ENCODE assay signal across 13 cellular contexts in the genomic region with DNA sequence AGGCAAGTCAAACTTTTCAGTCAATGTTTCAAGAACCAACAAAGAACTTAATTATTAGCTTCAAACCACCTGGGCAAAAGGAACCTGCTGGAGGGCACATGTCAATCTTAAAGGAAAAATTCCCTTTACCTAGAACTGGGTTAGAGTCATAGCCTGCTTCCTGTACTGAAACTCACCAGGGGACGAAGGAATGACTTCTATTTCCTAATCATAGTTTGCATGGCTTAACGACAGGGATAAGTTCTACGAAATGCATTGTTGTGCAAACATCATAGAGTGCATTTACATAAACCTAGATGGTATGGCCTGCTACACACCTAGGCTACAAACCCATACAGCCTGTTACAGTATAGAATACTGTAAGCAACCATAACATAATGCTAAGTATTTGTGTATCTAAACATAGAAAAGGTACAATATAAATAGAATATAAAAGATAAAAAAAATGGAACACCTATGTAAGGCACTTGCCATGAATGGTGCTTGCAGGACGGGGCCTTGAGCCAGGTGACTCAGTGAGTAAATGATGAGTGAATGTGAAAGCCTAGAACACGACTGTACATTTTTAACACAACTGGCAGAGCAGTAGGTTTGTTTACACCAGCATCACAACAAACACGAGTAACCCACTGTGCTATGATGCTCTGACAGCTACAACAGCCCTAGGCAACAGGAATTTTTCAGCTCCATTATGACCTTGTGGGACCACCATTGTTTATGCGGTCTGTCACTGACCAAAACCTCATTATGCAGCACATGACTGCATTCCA.
DNase-seq lines count a peak whose midpoint lies in the region; FAIRE-seq and TF ChIP-seq lines count a peak whose summit lies in the region.
"Had no signal": no experiment of that assay in that cellular context is flagged by ENCODE, and none has a peak within 500 bp of the region (broad histone marks: within the 10 kb centered on the region; RNA-seq: fewer than 3 reads in every experiment).

No MANE protein-coding gene starts in this region.

- H3K79me2 ChIP-seq in mammary epithelial cell (ENCODE audit: insufficient read depth, low read length) = peaks cover 64% of the 10 kb centered on the region

- H3K9me3 ChIP-seq in mammary epithelial cell (replicated peaks; ENCODE audit: insufficient read depth, low read length) = no peaks in the 10 kb centered on the region
- H3K9me3 ChIP-seq: colonic mucosa, thoracic aorta had no signal

- H3K9me3 Mint-ChIP-seq in activated naive CD4-positive, alpha-beta T cell treated with anti-CD3 and anti-CD28 coated beads for 36 hours = no peaks in the 10 kb centered on the region

- H3K9ac ChIP-seq in mammary epithelial cell (ENCODE audit: insufficient read depth, low read length) = no peak overlapping the region

- no peak overlapping the region for H3K4me3 ChIP-seq in mammary epithelial cell (replicated peaks in 1 of 3; ENCODE audit: insufficient read depth in 1 of 3, low read depth in 2 of 3, low read length in 3 of 3)
- no peak overlapping the region for H3K4me3 ChIP-seq in retinal pigment epithelial cell (ENCODE audit: low read length)
- H3K4me3 ChIP-seq in brain microvascular endothelial cell (ENCODE audit: low read depth, low read length) = no peak overlapping the region
- H3K4me3 ChIP-seq: colonic mucosa, thoracic aorta had no signal

- in situ Hi-C loops in mammary epithelial cell (cut with MboI; ENCODE audit: low sequenced_read_pairs in 2 of 2) (no loop called here), brain microvascular endothelial cell (cut with HindIII; ENCODE audit: low pct_ligation_motif_present, low sequenced_read_pairs) (no loop called here)

- FAIRE-seq in RCC 7860 (lab: Jason Lieb, UNC) = no peak

- H3K27me3 Mint-ChIP-seq in activated naive CD4-positive, alpha-beta T cell treated with anti-CD3 and anti-CD28 coated beads for 36 hours (ENCODE audit: low read depth) = no peaks in the 10 kb centered on the region
- H3K27me3 Mint-ChIP-seq: activated naive CD8-positive, alpha-beta T cell treated with anti-CD3 and anti-CD28 coated beads for 36 hours had no signal

- CTCF ChIA-PET in activated naive CD4-positive, alpha-beta T cell treated with anti-CD3 and anti-CD28 coated beads for 36 hours (lab: Charles Lee) = no interaction called here
- CTCF ChIA-PET in mammary epithelial cell (lab: Charles Lee; ENCODE audit: low non-redundant PET) = interaction anchor here (0.6 kb wide), 1 partner anchor 168 kb away, joined by 3 read pairs; no protein-coding TSS in a partner anchor

- H3K4me3 Mint-ChIP-seq in activated naive CD4-positive, alpha-beta T cell treated with anti-CD3 and anti-CD28 coated beads for 36 hours = no peak overlapping the region
- H3K4me3 Mint-ChIP-seq: activated naive CD8-positive, alpha-beta T cell treated with anti-CD3 and anti-CD28 coated beads for 36 hours had no signal

- DNase-seq in activated naive CD4-positive, alpha-beta T cell treated with anti-CD3 and anti-CD28 coated beads for 36 hours = peak; percentile 38
- no peak for DNase-seq in activated naive CD4-positive, alpha-beta T cell treated with anti-CD3 and anti-CD28 coated beads, Interleukin-2, amount 50 U/mL, for 16 hours
- DNase-seq in NCI-H2029 treated with DMSO at 0.1 percent for 48 hours (lab: John Stamatoyannopoulos, UW) = peak; percentile 43
- peak; percentile 81 for DNase-seq in mammary epithelial cell
- peak; percentile 53 for DNase-seq in retinal pigment epithelial cell (ENCODE audit: low read depth)
- DNase-seq in RCC 7860 (ENCODE audit: low spot score) = no peak
- DNase-seq in brain microvascular endothelial cell = no peak
- DNase-seq in substantia nigra (lab: John Stamatoyannopoulos, UW) = no peak
- DNase-seq: activated naive CD8-positive, alpha-beta T cell treated with anti-CD3 and anti-CD28 coated beads for 36 hours; colonic mucosa; NCI-H82; SIG-M5 had no signal

- 41% methylated on average over 7 of the region's 7 CpGs for WGBS in mammary epithelial cell (ENCODE audit: low coverage, missing lambda C conversion rate)

- no peaks in the 10 kb centered on the region for H3K4me1 Mint-ChIP-seq in activated naive CD4-positive, alpha-beta T cell treated with anti-CD3 and anti-CD28 coated beads for 36 hours (ENCODE audit: low read depth)
- H3K4me1 Mint-ChIP-seq: activated naive CD8-positive, alpha-beta T cell treated with anti-CD3 and anti-CD28 coated beads for 36 hours had no signal

- dilution Hi-C loops in mammary epithelial cell (cut with HindIII; ENCODE audit: low sequenced_read_pairs) = no loop called here

- H3K4me1 ChIP-seq in mammary epithelial cell (ENCODE audit: insufficient read depth, low read length) = peaks cover 12% of the 10 kb centered on the region
- H3K4me1 ChIP-seq: colonic mucosa had no signal

- no TSS peak for BruUV-seq in mammary epithelial cell (replicated peaks; lab: Mats Ljungman, UMichigan)

- H3K4me2 ChIP-seq in mammary epithelial cell (ENCODE audit: insufficient read depth, low read depth, low read length) = peak overlapping the region; percentile 70

- H3K36me3 ChIP-seq in mammary epithelial cell (ENCODE audit: insufficient read depth, low read length) (no peaks in the 10 kb centered on the region), brain microvascular endothelial cell (replicated peaks) (no peaks in the 10 kb centered on the region)
- H3K36me3 ChIP-seq: colonic mucosa, thoracic aorta had no signal

- H3K27ac ChIP-seq in mammary epithelial cell (ENCODE audit: insufficient read depth, low read depth, low read length) (no peak overlapping the region), brain microvascular endothelial cell (no peak overlapping the region), substantia nigra (ENCODE audit: low read depth, low read length, poor library complexity, severe bottlenecking) (no peak overlapping the region)
- H3K27ac ChIP-seq: colonic mucosa, thoracic aorta had no signal

- TF ChIP-seq CTCF in mammary epithelial cell (conservative IDR thresholded peaks at IDR 0.05 in 1 of 2, IDR thresholded peaks at IDR 0.05 in 1 of 2; ENCODE audit: extremely low read depth in 1 of 2, insufficient read depth in 1 of 2, low read depth in 1 of 2, low read length in 2 of 2) (no peak), retinal pigment epithelial cell (conservative IDR thresholded peaks at IDR 0.05; ENCODE audit: low read depth, low read length) (no peak), brain microvascular endothelial cell (IDR thresholded peaks at IDR 0.05; ENCODE audit: low read depth, low read length, missing control alignments) (no peak)

- no peak overlapping the region for H2AFZ ChIP-seq in mammary epithelial cell (ENCODE audit: low read depth, low read length)

- H4K20me1 ChIP-seq in mammary epithelial cell (ENCODE audit: insufficient read depth, low read length) = no peaks in the 10 kb centered on the region

- H3K27me3 ChIP-seq in mammary epithelial cell (ENCODE audit: insufficient read depth, low read length) = no peaks in the 10 kb centered on the region
- H3K27me3 ChIP-seq in brain microvascular endothelial cell (replicated peaks) = no peaks in the 10 kb centered on the region
- H3K27me3 ChIP-seq: colonic mucosa had no signal

- intact Hi-C loops in activated naive CD4-positive, alpha-beta T cell treated with anti-CD3 and anti-CD28 coated beads for 36 hours (cut with micrococcal nuclease) = no loop called here
- intact Hi-C loops in mammary epithelial cell (cut with micrococcal nuclease) = no loop called here

- no peaks in the 10 kb centered on the region for H3K36me3 Mint-ChIP-seq in activated naive CD4-positive, alpha-beta T cell treated with anti-CD3 and anti-CD28 coated beads for 36 hours (ENCODE audit: low read depth)
- H3K36me3 Mint-ChIP-seq: activated naive CD8-positive, alpha-beta T cell treated with anti-CD3 and anti-CD28 coated beads for 36 hours had no signal

- H3K27ac Mint-ChIP-seq in activated naive CD4-positive, alpha-beta T cell treated with anti-CD3 and anti-CD28 coated beads for 36 hours = no peak overlapping the region
- H3K27ac Mint-ChIP-seq: activated naive CD8-positive, alpha-beta T cell treated with anti-CD3 and anti-CD28 coated beads for 36 hours had no signal

Comparison
In these comparisons a context has a peak if more than half of its experiments do, and no peak if none do; other contexts are left out.
1. DNase-seq: peak in activated naive CD4-positive, alpha-beta T cell treated with anti-CD3 and anti-CD28 coated beads for 36 hours (single experiment), NCI-H2029 treated with DMSO at 0.1 percent for 48 hours (single experiment), mammary epithelial cell (single experiment) and retinal pigment epithelial cell (single experiment); none in activated naive CD4-positive, alpha-beta T cell treated with anti-CD3 and anti-CD28 coated beads, Interleukin-2, amount 50 U/mL, for 16 hours (single experiment), RCC 7860 (single experiment), brain microvascular endothelial cell (single experiment) and substantia nigra (0 of 49).